Comparison of ENCODE assay signal across 15 cellular contexts in the genomic region with DNA sequence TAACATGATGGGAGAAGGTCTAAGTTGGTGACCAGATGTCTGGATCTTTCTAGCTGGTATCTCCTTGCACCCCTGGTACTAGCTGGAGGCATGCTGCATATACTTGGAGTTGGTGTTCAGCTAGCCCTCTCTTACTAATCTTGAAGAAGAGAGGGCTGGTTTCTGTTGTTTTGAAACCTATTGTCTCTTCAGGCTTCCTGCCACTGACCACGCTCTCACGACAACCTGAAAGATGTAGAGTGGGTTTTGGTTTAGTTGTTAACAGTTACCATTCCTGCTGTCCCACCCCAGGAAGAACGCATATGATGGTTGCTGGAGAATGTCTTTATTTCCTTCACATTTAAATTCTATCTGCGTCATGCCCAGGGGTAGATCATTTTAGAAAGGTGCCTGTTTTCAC. TPM values are rescaled to one million over a fixed set of nuclear protein-coding genes. Genes with fewer than 3 reads are reported as not detected.
DNase-seq lines count a peak whose midpoint lies in the region; ATAC-seq and TF ChIP-seq lines count a peak whose summit lies in the region.
"Had no signal": no experiment of that assay in that cellular context is flagged by ENCODE, and none has a peak within 500 bp of the region (broad histone marks: within the 10 kb centered on the region; RNA-seq: fewer than 3 reads in every experiment).

No MANE protein-coding gene starts in this region.

- H2BK12ac ChIP-seq in mesenchymal stem cell (ENCODE audit: low read length in 2 of 2) = no peak overlapping the region

- no peak overlapping the region for H4K8ac ChIP-seq in mesenchymal stem cell (ENCODE audit: low read length)

- H2BK5ac ChIP-seq in mesenchymal stem cell (ENCODE audit: low read depth, low read length, poor library complexity, severe bottlenecking) = no peak overlapping the region

- no peak overlapping the region for H3K23ac ChIP-seq in mesenchymal stem cell (ENCODE audit: low read length in 2 of 2)

- H3K36me3 ChIP-seq in left ventricle myocardium inferior (no peaks in the 10 kb centered on the region), mesenchymal stem cell (ENCODE audit: control insufficient read depth in 1 of 2, insufficient read depth in 2 of 2, low read depth in 1 of 2, low read length in 2 of 2) (peaks cover 0 to 5% of the 10 kb centered on the region in 2 experiments), vagina (no peaks in the 10 kb centered on the region), esophagus squamous epithelium (no peaks in the 10 kb centered on the region)
- H3K36me3 ChIP-seq: ovary, suprapubic skin had no signal

- H3K79me1 ChIP-seq in mesenchymal stem cell (replicated peaks; ENCODE audit: low read length, poor library complexity, severe bottlenecking) = no peaks in the 10 kb centered on the region

- no peak overlapping the region for H3K14ac ChIP-seq in mesenchymal stem cell (ENCODE audit: low read length in 2 of 2)

- no peaks in the 10 kb centered on the region for H3K27me3 Mint-ChIP-seq in activated T-cell treated with anti-CD3 and anti-CD28 coated beads, Interleukin-2, amount 50 U/mL, for 72 hours (ENCODE audit: low read depth)

- H3K27me3 ChIP-seq in left ventricle myocardium inferior (ENCODE audit: low read depth) (no peaks in the 10 kb centered on the region), right cardiac atrium (ENCODE audit: control insufficient read depth, insufficient read depth) (no peaks in the 10 kb centered on the region), mesenchymal stem cell (ENCODE audit: control insufficient read depth in 1 of 2, insufficient read depth in 1 of 2, low read length in 2 of 2) (peaks cover 0 to 62% of the 10 kb centered on the region in 2 experiments), vagina (no peaks in the 10 kb centered on the region), esophagus squamous epithelium (peaks cover 0 to 21% (median 0%) of the 10 kb centered on the region in 4 donors)
- H3K27me3 ChIP-seq: ovary, suprapubic skin had no signal

- H3K4me3 ChIP-seq in left ventricle myocardium inferior = peak overlapping the region; percentile 96
- H3K4me3 ChIP-seq in right cardiac atrium (ENCODE audit: low read length) = no peak overlapping the region
- peak overlapping the region in 1 of 2 experiments; percentile 81 for H3K4me3 ChIP-seq in mesenchymal stem cell (ENCODE audit: insufficient read depth in 1 of 2, low read depth in 1 of 2, low read length in 2 of 2)
- H3K4me3 ChIP-seq in vagina = peak overlapping the region; percentile 31 to 77
- H3K4me3 ChIP-seq in esophagus squamous epithelium = peak overlapping the region in 1 of 4 donors; percentile 28
- H3K4me3 ChIP-seq: ovary, suprapubic skin had no signal

- TF ChIP-seq POLR2A in vagina (IDR thresholded peaks at IDR 0.05) (no peak), esophagus squamous epithelium (IDR thresholded peaks at IDR 0.05) (no peak)

- peak overlapping the region; percentile 76 to 96 for H3K4me3 Mint-ChIP-seq in activated T-cell treated with anti-CD3 and anti-CD28 coated beads, Interleukin-2, amount 50 U/mL, for 72 hours

- H3K9me3 Mint-ChIP-seq in activated T-cell treated with anti-CD3 and anti-CD28 coated beads, Interleukin-2, amount 50 U/mL, for 72 hours = no peaks in the 10 kb centered on the region

- H3K36me3 Mint-ChIP-seq in activated T-cell treated with anti-CD3 and anti-CD28 coated beads, Interleukin-2, amount 50 U/mL, for 72 hours (ENCODE audit: insufficient read depth in 2 of 2) = peaks cover 0 to 2% of the 10 kb centered on the region in 2 donors

- intact Hi-C loops in left ventricle myocardium inferior (cut with micrococcal nuclease) = no loop called here
- intact Hi-C loops in right cardiac atrium (cut with DNase I) = no loop called here
- intact Hi-C loops in vagina (cut with DNase I) = no loop called here
- intact Hi-C loops in esophagus squamous epithelium (cut with DNase I) = no loop called here

- no peak overlapping the region for H3K4me2 ChIP-seq in mesenchymal stem cell (ENCODE audit: low read length, poor library complexity, severe bottlenecking)

- H3K4me1 Mint-ChIP-seq in activated T-cell treated with anti-CD3 and anti-CD28 coated beads, Interleukin-2, amount 50 U/mL, for 72 hours (ENCODE audit: low read depth) = peaks cover 80% of the 10 kb centered on the region

- no peak overlapping the region for H2AFZ ChIP-seq in mesenchymal stem cell (ENCODE audit: low read depth, low read length)

- H3K27ac ChIP-seq in left ventricle myocardium inferior (replicated peaks) (peak overlapping the region; percentile 8), right cardiac atrium (ENCODE audit: low read length) (no peak overlapping the region), mesenchymal stem cell (ENCODE audit: low read length, poor library complexity, severe bottlenecking) (no peak overlapping the region), vagina (peak overlapping the region; percentile 82), esophagus squamous epithelium (peak overlapping the region in 2 of 4 donors; percentile 26 to 84)
- H3K27ac ChIP-seq: ovary, suprapubic skin had no signal

- no peak overlapping the region for H2AK5ac ChIP-seq in mesenchymal stem cell (ENCODE audit: low read length, severe bottlenecking)

- H3K4me1 ChIP-seq in left ventricle myocardium inferior (peaks cover 82% of the 10 kb centered on the region), right cardiac atrium (ENCODE audit: control insufficient read depth, insufficient read depth, low read length) (peaks cover 9% of the 10 kb centered on the region), mesenchymal stem cell (ENCODE audit: control insufficient read depth, insufficient read depth, low read depth, low read length) (peaks cover 24% of the 10 kb centered on the region), vagina (peaks cover 61% of the 10 kb centered on the region), esophagus squamous epithelium (peaks cover 16 to 79% (median 37%) of the 10 kb centered on the region in 3 donors)

- no peak for DNase-seq in left ventricle myocardium inferior
- no peak for DNase-seq in right cardiac atrium
- peak; percentile 47 to 62 for DNase-seq in activated T-cell treated with anti-CD3 and anti-CD28 coated beads, Interleukin-2, amount 50 U/mL, for 72 hours
- DNase-seq in mesenchymal stem cell = no peak
- DNase-seq in vagina (ENCODE audit: extremely low spot score in 2 of 2) = no peak
- no peak for DNase-seq in esophagus squamous epithelium (lab: John Stamatoyannopoulos, UW)
- DNase-seq: activated CD8-positive, alpha-beta memory T cell treated with anti-CD3 and anti-CD28 coated beads, Interleukin-2, amount 50 U/mL, for 4 hours; foreskin fibroblast; H7; kidney glomerular epithelial cell; NCI-H146; ovary had no signal

- no peak overlapping the region for H3K18ac ChIP-seq in mesenchymal stem cell (ENCODE audit: low read depth in 1 of 2, low read length in 2 of 2)

- 72% methylated on average over 4 of the region's 4 CpGs for WGBS in right cardiac atrium
- WGBS in mesenchymal stem cell = 100% methylated on average over 3 of the region's 4 CpGs
- WGBS in esophagus squamous epithelium, 2 donors = 60 to 74% methylated on average over 4 of the region's 4 CpGs

- no peaks in the 10 kb centered on the region for H3K9me3 ChIP-seq in left ventricle myocardium inferior (replicated peaks)
- no peaks in the 10 kb centered on the region for H3K9me3 ChIP-seq in right cardiac atrium (ENCODE audit: control insufficient read depth, low read length)
- no peaks in the 10 kb centered on the region for H3K9me3 ChIP-seq in mesenchymal stem cell (ENCODE audit: control insufficient read depth, low read length)
- no peaks in the 10 kb centered on the region for H3K9me3 ChIP-seq in vagina
- H3K9me3 ChIP-seq in esophagus squamous epithelium = no peaks in the 10 kb centered on the region
- H3K9me3 ChIP-seq: ovary, suprapubic skin had no signal

- H3K4ac ChIP-seq in mesenchymal stem cell (ENCODE audit: low read depth in 1 of 2, low read length in 2 of 2) = no peak overlapping the region

- peak overlapping the region; percentile 80 for H3K27ac Mint-ChIP-seq in activated T-cell treated with anti-CD3 and anti-CD28 coated beads, Interleukin-2, amount 50 U/mL, for 72 hours

- H2BK120ac ChIP-seq in mesenchymal stem cell (ENCODE audit: low read depth, low read length) = no peak overlapping the region

- ATAC-seq in right cardiac atrium (no peak), HG03159 (IDR thresholded peaks at IDR 0.05; ENCODE audit: unreplicated experiment) (no peak), GM21528 (IDR thresholded peaks at IDR 0.05; ENCODE audit: low FRiP score, unreplicated experiment) (no peak)
- ATAC-seq in activated T-cell treated with anti-CD3 and anti-CD28 coated beads, Interleukin-2, amount 50 U/mL, for 72 hours (replicated peaks in 1 of 2) = peak; percentile 35 to 47

- peak overlapping the region; percentile 82 for H3K9ac ChIP-seq in mesenchymal stem cell (ENCODE audit: low read length)

- TF ChIP-seq CTCF in left ventricle myocardium inferior (IDR thresholded peaks at IDR 0.05; ENCODE audit: borderline replicate concordance) (no peak), vagina (IDR thresholded peaks at IDR 0.05) (no peak), esophagus squamous epithelium (IDR thresholded peaks at IDR 0.05) (no peak)

- no peak overlapping the region for H4K91ac ChIP-seq in mesenchymal stem cell (ENCODE audit: low read length)

- no peak overlapping the region for H2BK15ac ChIP-seq in mesenchymal stem cell (ENCODE audit: low read depth, poor library complexity, severe bottlenecking)

RNA-seq across cellular contexts. Expression of gene MAN1C1, which starts 3.6 kb away (rescaled TPM):
- total RNA-seq in left ventricle myocardium inferior (18.0 TPM), right cardiac atrium (10 to 100 TPM; 10.6 to 15.7 (median 12.8) TPM), vagina (31.4 TPM), esophagus squamous epithelium (1 to 10 TPM in 3 of 4 donors, under 1 TPM in 1; 0.91 to 7.4 (median 3.8) TPM)
- 9.1 TPM for polyA plus RNA-seq in right cardiac atrium
- total RNA-seq in activated T-cell treated with anti-CD3 and anti-CD28 coated beads, Interleukin-2, amount 50 U/mL, for 72 hours = 10 to 100 TPM in 1 of 2 donors, 1 to 10 TPM in 1; 9.4 to 13.3 TPM
- 11.2 TPM for polyA plus RNA-seq in mesenchymal stem cell (2013, experiment 1 of 2)
- 11.4 TPM for polyA plus RNA-seq in mesenchymal stem cell (2013, experiment 2 of 2)

Comparison
In these comparisons a context has a peak if more than half of its experiments do, and no peak if none do; other contexts are left out.
1. H3K27ac ChIP-seq: peak in left ventricle myocardium inferior (single experiment) and vagina (single experiment); none in right cardiac atrium (single experiment) and mesenchymal stem cell (single experiment).
2. DNase-seq: peak in activated T-cell treated with anti-CD3 and anti-CD28 coated beads, Interleukin-2, amount 50 U/mL, for 72 hours (2 of 2); none in left ventricle myocardium inferior (single experiment), right cardiac atrium (0 of 3), mesenchymal stem cell (single experiment), vagina (0 of 2) and esophagus squamous epithelium (single experiment).
3. ATAC-seq: peak in activated T-cell treated with anti-CD3 and anti-CD28 coated beads, Interleukin-2, amount 50 U/mL, for 72 hours (2 of 2); none in right cardiac atrium (0 of 2), HG03159 (single experiment) and GM21528 (single experiment).